Comparison of ENCODE assay signal across 22 cellular contexts in the genomic region with DNA sequence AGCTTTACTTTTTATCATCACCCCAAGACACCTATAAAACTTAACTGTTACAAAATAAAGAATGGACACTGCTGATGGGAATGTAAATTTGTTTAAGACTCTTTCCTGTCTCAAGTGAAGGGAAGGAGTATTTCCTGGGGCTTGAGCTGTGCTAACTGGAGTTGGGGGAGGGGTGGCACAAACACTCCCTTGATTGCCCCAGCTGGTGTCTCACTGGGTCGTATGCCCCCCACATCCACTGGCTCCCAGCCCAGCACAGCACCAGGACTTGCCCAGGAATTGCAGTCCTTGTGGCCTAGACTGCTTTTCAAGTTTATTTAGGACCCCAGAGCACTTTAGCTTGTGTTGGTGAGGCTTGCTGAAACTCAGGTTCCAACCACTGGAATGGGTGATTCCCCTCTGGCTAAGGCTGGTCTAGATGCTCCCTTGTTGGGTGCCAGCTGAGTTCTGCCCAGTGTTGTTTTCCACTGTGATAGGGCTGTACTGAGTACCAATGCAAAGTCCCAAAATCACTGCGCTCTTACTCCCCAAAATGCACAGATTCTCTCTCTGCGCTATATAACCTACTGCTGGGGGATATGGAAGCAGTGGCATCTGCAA. TPM values are rescaled to one million over a fixed set of nuclear protein-coding genes. Genes with fewer than 3 reads are reported as not detected.
DNase-seq lines count a peak whose midpoint lies in the region; ATAC-seq, FAIRE-seq and TF ChIP-seq lines count a peak whose summit lies in the region.
"Had no signal": no experiment of that assay in that cellular context is flagged by ENCODE, and none has a peak within 500 bp of the region (broad histone marks: within the 10 kb centered on the region; RNA-seq: fewer than 3 reads in every experiment).

No MANE protein-coding gene starts in this region.

- no peak overlapping the region for H3K9ac ChIP-seq in H1 (replicated peaks in 1 of 4; ENCODE audit: extremely low read depth in 1 of 4, low read depth in 3 of 4, low read length in 3 of 4)

- H3K9me3 ChIP-seq in H1 (ENCODE audit: insufficient read depth in 2 of 2, low read depth in 1 of 2, low read length in 1 of 2) (no peaks in the 10 kb centered on the region), prostate gland (no peaks in the 10 kb centered on the region)
- H3K9me3 ChIP-seq: Caco-2, Peyer's patch had no signal

- H3K36me3 ChIP-seq in H7 (replicated peaks; ENCODE audit: control insufficient read depth, insufficient read depth, low read length): no peaks in the 10 kb centered on the region
- H3K36me3 ChIP-seq in H1 (ENCODE audit: control insufficient read depth in 2 of 4, insufficient read depth in 4 of 4, low read length in 3 of 4): no peaks in the 10 kb centered on the region
- no peaks in the 10 kb centered on the region for H3K36me3 ChIP-seq in prostate gland
- H3K36me3 ChIP-seq: Peyer's patch had no signal

- H3K4me1 ChIP-seq in H1 (replicated peaks in 1 of 4; ENCODE audit: control insufficient read depth in 3 of 4, insufficient read depth in 4 of 4, low read length in 3 of 4) (peaks cover 4 to 8% (median 4%) of the 10 kb centered on the region in 4 experiments; a peak in 6 of 7 replicates), prostate gland (replicated peaks) (no peaks in the 10 kb centered on the region)
- H3K4me1 ChIP-seq: Caco-2, Peyer's patch had no signal

- H2BK15ac ChIP-seq in H1 (ENCODE audit: low read length): no peak overlapping the region

- H2BK5ac ChIP-seq in H1 (ENCODE audit: low read depth, low read length): 0 out of 2 replicates have a peak overlapping the region, but pooled peaks have one; percentile 46

- peak overlapping the region; percentile 5 to 44; a peak in 3 of 4 replicates for H3K4me2 ChIP-seq in H1 (ENCODE audit: insufficient read depth in 1 of 2, low read depth in 2 of 2, low read length in 2 of 2)

- no peaks in the 10 kb centered on the region for H3K23me2 ChIP-seq in H1 (ENCODE audit: low read depth, low read length)

- H3K79me1 ChIP-seq in H1 (ENCODE audit: low read depth, low read length): no peaks in the 10 kb centered on the region

- TF ChIP-seq RAD21 in H1 (IDR thresholded peaks at IDR 0.05 in 1 of 2, conservative IDR thresholded peaks at IDR 0.05 in 1 of 2; ENCODE audit: low read depth in 2 of 2, low read length in 2 of 2): no peak

- H3K36me3 Mint-ChIP-seq in T-cell: peaks cover 29% of the 10 kb centered on the region

- no peak for FAIRE-seq in H1 (lab: Jason Lieb, UNC)
- FAIRE-seq: HepG2, K562 had no signal

- CTCF ChIA-PET in H1 (lab: Charles Lee; ENCODE audit: partially characterized antibody): interaction anchor here (1.3 kb wide), 1 partner anchor 8 kb away, joined by 4 read pairs; no protein-coding TSS in a partner anchor
- CTCF ChIA-PET in T-cell (lab: Charles Lee): interaction anchor here in 1 of 2 donors (0.6 kb wide), 1 partner anchor 7 kb away, joined by 3 read pairs; no protein-coding TSS in a partner anchor

- H3K27ac Mint-ChIP-seq in T-cell: no peak overlapping the region
- H3K27ac Mint-ChIP-seq: CD4-positive, alpha-beta memory T cell had no signal

- ATAC-seq in T-cell (replicated peaks in 1 of 4): no peak
- ATAC-seq: HepG2, K562 had no signal

- H3K23ac ChIP-seq in H1 (ENCODE audit: insufficient read length): no peak overlapping the region

- H3K4me3 ChIP-seq in H7 (ENCODE audit: insufficient read depth, low read depth, low read length): no peak overlapping the region
- H3K4me3 ChIP-seq in H1 (ENCODE audit: extremely low read depth in 1 of 4, insufficient read depth in 2 of 4, low read depth in 3 of 4, low read length in 4 of 4): no peak overlapping the region; a peak in 1 of 8 replicates
- H3K4me3 ChIP-seq in prostate gland: no peak overlapping the region
- H3K4me3 ChIP-seq: K562, Peyer's patch had no signal

- intact Hi-C loops in prostate gland (cut with DNase I): no loop called here

- H3K79me2 ChIP-seq in H1 (ENCODE audit: control insufficient read depth in 1 of 2, insufficient read depth in 2 of 2, low read length in 2 of 2): no peaks in the 10 kb centered on the region

- TF ChIP-seq POLR2A in H1 (IDR thresholded peaks at IDR 0.05; ENCODE audit: control extremely low read depth in 1 of 2, low read depth in 2 of 2, low read length in 2 of 2) (no peak), prostate gland (IDR thresholded peaks at IDR 0.05) (no peak)

- H4K20me1 ChIP-seq in H1 (replicated peaks in 1 of 2; ENCODE audit: control insufficient read depth in 1 of 2, insufficient read depth in 2 of 2, low read length in 2 of 2): no peaks in the 10 kb centered on the region

- H3K27me3 Mint-ChIP-seq in T-cell: no peaks in the 10 kb centered on the region
- H3K27me3 Mint-ChIP-seq: CD4-positive, alpha-beta memory T cell had no signal

- 66% methylated on average over 3 of the region's 3 CpGs; no CpG with 5 or more reads in 1 of the 2 experiments for WGBS in H1 (ENCODE audit: extremely low coverage in 1 of 2, insufficient coverage in 1 of 2, insufficient read length in 1 of 2, insufficient replicate concordance in 2 of 2, low coverage in 1 of 2, low lambda C conversion rate in 2 of 2, missing lambda C conversion rate in 1 of 2), 2 experiments
- 74% methylated on average over 3 of the region's 3 CpGs for WGBS in prostate gland

- no peak overlapping the region for H2BK20ac ChIP-seq in H1 (ENCODE audit: low read length)

- no peaks in the 10 kb centered on the region for H3K9me3 Mint-ChIP-seq in T-cell
- H3K9me3 Mint-ChIP-seq: CD4-positive, alpha-beta memory T cell had no signal

- H3K14ac ChIP-seq in H1 (ENCODE audit: insufficient read length): no peak overlapping the region

- H2AFZ ChIP-seq in H1 (ENCODE audit: low read length): peak overlapping the region; percentile 37; the same call in 1 of the 2 replicates

- H3K56ac ChIP-seq in H1 (replicated peaks; ENCODE audit: insufficient read length, low read depth, low read length): no peak overlapping the region

- peaks cover 0 to 9% (median 2%) of the 10 kb centered on the region in 3 donors for H3K4me1 Mint-ChIP-seq in T-cell
- H3K4me1 Mint-ChIP-seq: CD4-positive, alpha-beta memory T cell had no signal

- no peak overlapping the region for H3K27ac ChIP-seq in H1 (ENCODE audit: low read depth, low read length)
- H3K27ac ChIP-seq in prostate gland: no peak overlapping the region
- H3K27ac ChIP-seq: Peyer's patch had no signal

- no peak for TF ChIP-seq EP300 in H1 (IDR thresholded peaks at IDR 0.05; ENCODE audit: borderline replicate concordance in 1 of 2, low read depth in 2 of 2, low read length in 2 of 2)

- DNase-seq in DMS 273 treated with DMSO at 0.1 percent for 48 hours (lab: John Stamatoyannopoulos, UW) (peak; percentile 19), H7 (peak; percentile 13), H1 (ENCODE audit: low read depth in 1 of 2, low spot score in 2 of 2) (no peak), iPS-NIHi7 (ENCODE audit: extremely low spot score) (peak; percentile 32), prostate gland (ENCODE audit: low spot score) (no peak), T-cell (no peak)
- DNase-seq in activated CD4-positive, alpha-beta T cell treated with anti-CD3 and anti-CD28 coated beads, Interleukin-2, amount 50 U/mL, for 1 hour: no peak
- DNase-seq: Caco-2; CD4-positive, alpha-beta memory T cell; DMS153; GF-D8; MM.1S; NCI-H1048; NCI-H1417 treated with DMSO at 0.1 percent for 48 hours; NCI-H187 treated with DMSO at 0.1 percent for 48 hours; NCI-H2107; NCI-H446 treated with DMSO at 0.1 percent for 48 hours; NCI-H526 treated with DMSO at 0.1 percent for 48 hours; Peyer's patch; T-helper 1 cell had no signal

- no peak overlapping the region for H2BK120ac ChIP-seq in H1 (replicated peaks; ENCODE audit: low read depth, low read length)

- H3K4ac ChIP-seq in H1 (replicated peaks; ENCODE audit: insufficient read length, low read depth, low read length): no peak overlapping the region

- H4K8ac ChIP-seq in H1 (ENCODE audit: extremely low read depth, insufficient read depth, low read length): no peak overlapping the region

- H2AK5ac ChIP-seq in H1 (ENCODE audit: low read depth, low read length): no peak overlapping the region

- no peak for TF ChIP-seq CTCF in H1 (IDR thresholded peaks at IDR 0.05; ENCODE audit: control extremely low read depth in 1 of 3, insufficient read depth in 1 of 3, low read depth in 1 of 3, low read length in 3 of 3)
- no peak for TF ChIP-seq CTCF in prostate gland (IDR thresholded peaks at IDR 0.05)

- peak overlapping the region; percentile 17 for H4K5ac ChIP-seq in H1 (ENCODE audit: insufficient read length, low read depth, low read length)

- H3K27me3 ChIP-seq in H7 (ENCODE audit: control insufficient read depth, insufficient read depth, low read length) (no peaks in the 10 kb centered on the region), H1 (replicated peaks in 1 of 4; ENCODE audit: control insufficient read depth in 3 of 4, extremely low read depth in 1 of 4, insufficient read depth in 3 of 4, low read length in 3 of 4) (no peaks in the 10 kb centered on the region), prostate gland (replicated peaks; ENCODE audit: insufficient read depth) (no peaks in the 10 kb centered on the region)
- H3K27me3 ChIP-seq: Peyer's patch had no signal

- POLR2A ChIA-PET in H1 (lab: Charles Lee; ENCODE audit: partially characterized antibody) (no interaction called here), T-cell (lab: Charles Lee) (interaction anchor here in 1 of 2 donors (0.6 kb wide), 2 partner anchors 194 to 1004 kb away, joined by 3 read pairs; no protein-coding TSS in a partner anchor)

- no peak overlapping the region; the same call in 1 of the 2 replicates for H3K18ac ChIP-seq in H1 (ENCODE audit: extremely low read depth, low read length)

- H3K4me3 Mint-ChIP-seq in T-cell: no peak overlapping the region
- H3K4me3 Mint-ChIP-seq: CD4-positive, alpha-beta memory T cell had no signal

- H4K91ac ChIP-seq in H1 (replicated peaks; ENCODE audit: insufficient read length, low read length): peak overlapping the region; percentile 45

- no peak overlapping the region for H2BK12ac ChIP-seq in H1 (ENCODE audit: low read depth, low read length)

TF ChIP-seq in H1, 55 proteins besides CTCF, POLR2A, EP300 and RAD21 (continues in another document):
- TF ChIP-seq NANOG (IDR thresholded peaks at IDR 0.05; ENCODE audit: insufficient read depth, low read depth, low read length, poor library complexity, severe bottlenecking) (peak; percentile 66), KDM5A (IDR thresholded peaks at IDR 0.05; ENCODE audit: low read length) (no peak)

RNA-seq across cellular contexts. Expression of a gene that starts 49.1 kb away (rescaled TPM):
- total RNA-seq in H7 (2014; rRNA removed; shearing (Covaris generic)): 106 and 117 TPM in 2 replicates
- total RNA-seq in H1 (2021; fragmentation: NEBNext Ultra II Directional; extraction: Animal tissue kit (Norgen Biotek cat#: 25700)): 60.0 and 62.3 TPM in 2 replicates
- 8.6 and 13.1 TPM in 2 replicates for polyA plus RNA-seq in H1 (2011; rRNA removed)
- polyA plus RNA-seq in H1 (2011; cell fraction: cytosol; rRNA removed): 14.9 TPM
- polyA plus RNA-seq in H1 (2011; cell fraction: nucleus; rRNA removed): 9.1 TPM
- polyA plus RNA-seq in H1 (2012, experiment 1 of 2): 27.0 to 38.9 TPM (median 29.6 TPM) in 4 replicates
- 18.6 TPM for polyA plus RNA-seq in H1 (2012, experiment 2 of 2)
- 24.0 TPM for polyA plus RNA-seq in H1 (2013, experiment 1 of 2)
- polyA plus RNA-seq in H1 (2013, experiment 2 of 2): 24.4 TPM
- polyA minus RNA-seq in H1 (2011; rRNA and poly(A)+ RNA removed): 28.8 and 28.9 TPM in 2 replicates
- polyA minus RNA-seq in H1 (2011; cell fraction: cytosol; rRNA and poly(A)+ RNA removed): 42.9 TPM
- polyA minus RNA-seq in H1 (2011; cell fraction: nucleus; rRNA and poly(A)+ RNA removed): 27.2 TPM
- 10 to 100 TPM; 49.0 to 53.6 TPM for total RNA-seq in prostate gland
- 10 to 100 TPM; 58.8 to 72.3 (median 65.1) TPM for total RNA-seq in T-cell

Comparison
In these comparisons a context has a peak if more than half of its experiments do, and no peak if none do; other contexts are left out.
1. DNase-seq: peak in DMS 273 treated with DMSO at 0.1 percent for 48 hours (single experiment), H7 (single experiment) and iPS-NIHi7 (single experiment); none in H1 (0 of 2), prostate gland (single experiment), activated CD4-positive, alpha-beta T cell treated with anti-CD3 and anti-CD28 coated beads, Interleukin-2, amount 50 U/mL, for 1 hour (single experiment) and T-cell (0 of 34).